1 cellular context compared by ENCODE assay signal in the genomic region with DNA sequence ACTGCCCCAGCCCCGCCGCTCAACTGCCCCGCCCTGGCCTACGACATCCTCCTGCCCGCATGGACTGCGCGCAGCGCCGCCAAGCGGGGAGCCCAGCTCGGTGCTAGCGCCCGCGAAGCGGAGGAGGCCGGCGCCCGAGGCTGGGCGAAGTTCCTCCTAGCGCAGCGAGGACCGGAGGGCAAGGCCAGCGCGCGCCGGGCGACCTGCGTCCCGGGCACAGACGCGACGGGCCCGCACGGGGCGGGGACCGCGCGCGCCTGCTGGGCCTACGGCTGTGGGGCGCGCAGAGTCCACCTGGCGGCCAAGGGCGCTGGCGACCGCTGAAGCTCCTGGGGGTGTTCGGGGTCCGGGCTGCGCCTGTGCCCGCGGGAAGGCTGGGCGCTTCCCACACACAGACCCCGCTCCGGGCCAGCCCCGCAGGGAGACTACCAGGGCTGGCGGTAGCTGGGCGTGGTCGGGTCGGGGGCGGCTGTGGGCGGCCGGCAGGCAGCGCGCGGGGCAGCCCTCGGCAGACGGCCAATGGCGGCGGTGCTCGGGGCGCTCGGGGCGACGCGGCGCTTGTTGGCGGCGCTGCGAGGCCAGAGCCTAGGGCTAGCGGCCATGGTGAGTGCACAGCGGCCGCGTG.
TF ChIP-seq lines count a peak whose summit lies in the region.

A gene (plus strand): TSS at position 511 of the 625 bp plus-strand sequence. CDS start 9 bp downstream, at position 520.

TF ChIP-seq in liver, 16 proteins besides CTCF, POLR2A, EP300 and RAD21 (continued from another document):
- TF ChIP-seq, protein P1, sequence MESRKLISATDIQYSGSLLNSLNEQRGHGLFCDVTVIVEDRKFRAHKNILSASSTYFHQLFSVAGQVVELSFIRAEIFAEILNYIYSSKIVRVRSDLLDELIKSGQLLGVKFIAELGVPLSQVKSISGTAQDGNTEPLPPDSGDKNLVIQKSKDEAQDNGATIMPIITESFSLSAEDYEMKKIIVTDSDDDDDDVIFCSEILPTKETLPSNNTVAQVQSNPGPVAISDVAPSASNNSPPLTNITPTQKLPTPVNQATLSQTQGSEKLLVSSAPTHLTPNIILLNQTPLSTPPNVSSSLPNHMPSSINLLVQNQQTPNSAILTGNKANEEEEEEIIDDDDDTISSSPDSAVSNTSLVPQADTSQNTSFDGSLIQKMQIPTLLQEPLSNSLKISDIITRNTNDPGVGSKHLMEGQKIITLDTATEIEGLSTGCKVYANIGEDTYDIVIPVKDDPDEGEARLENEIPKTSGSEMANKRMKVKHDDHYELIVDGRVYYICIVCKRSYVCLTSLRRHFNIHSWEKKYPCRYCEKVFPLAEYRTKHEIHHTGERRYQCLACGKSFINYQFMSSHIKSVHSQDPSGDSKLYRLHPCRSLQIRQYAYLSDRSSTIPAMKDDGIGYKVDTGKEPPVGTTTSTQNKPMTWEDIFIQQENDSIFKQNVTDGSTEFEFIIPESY (IDR thresholded peaks at IDR 0.05), result no peak
- peak; percentile 7 for TF ChIP-seq FOXA1 (IDR thresholded peaks at IDR 0.05)
- no peak for TF ChIP-seq HNF4A (conservative IDR thresholded peaks at IDR 0.05)
